In the genomic region with DNA sequence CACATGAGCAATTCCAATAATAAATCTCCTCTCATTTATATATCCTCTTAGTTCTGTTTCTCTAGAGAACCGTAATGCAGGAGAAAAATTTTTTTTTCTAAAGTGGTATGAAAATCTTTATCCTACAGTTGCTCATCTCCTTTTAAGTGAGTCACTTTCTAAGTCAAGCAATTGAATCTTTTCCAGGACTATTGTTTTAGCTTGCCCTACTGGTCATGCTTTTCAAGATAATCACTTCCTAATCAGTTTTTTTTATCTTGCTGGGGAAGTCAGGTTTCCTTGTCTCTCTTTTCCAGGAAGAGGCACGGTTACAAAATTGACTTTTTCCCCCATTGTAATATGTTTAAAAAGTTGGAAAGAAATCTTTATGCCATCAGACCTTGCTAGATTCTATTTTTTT, we compare ENCODE assay signal across 12 cellular contexts. TPM values are rescaled to one million over a fixed set of nuclear protein-coding genes. Genes with fewer than 3 reads are reported as not detected.
A peak's percentile ranks its signal among the peaks of the same experiment; 100 is the strongest.
DNase-seq lines count a peak whose midpoint lies in the region; ATAC-seq and TF ChIP-seq lines count a peak whose summit lies in the region.
"Had no signal": no experiment of that assay in that cellular context is flagged by ENCODE, and none has a peak within 500 bp of the region (broad histone marks: within the 10 kb centered on the region; RNA-seq: fewer than 3 reads in every experiment).

No MANE protein-coding gene starts in this region.

- H4K20me1 ChIP-seq in SK-N-SH (ENCODE audit: insufficient read depth): no peaks in the 10 kb centered on the region

- 16% methylated on average over 2 of the region's 2 CpGs for WGBS in SK-N-SH (ENCODE audit: low lambda C conversion rate)

- H3K79me2 ChIP-seq in SK-N-SH (ENCODE audit: insufficient read depth): peaks cover 20% of the 10 kb centered on the region

- H3K9ac ChIP-seq in SK-N-SH: peak overlapping the region; percentile 38; the same call in 1 of the 2 replicates

- peak overlapping the region in 1 of 2 donors; percentile 15 for H3K27ac Mint-ChIP-seq in effector memory CD8-positive, alpha-beta T cell
- H3K27ac Mint-ChIP-seq in CD8-positive, alpha-beta T cell: no peak overlapping the region
- H3K27ac Mint-ChIP-seq: activated CD8-positive, alpha-beta memory T cell treated with anti-CD3 and anti-CD28 coated beads, Interleukin-2, amount 10 ng/mL, durations not matched to agents 7 days and 5 days had no signal

- TF ChIP-seq RAD21 in SK-N-SH (IDR thresholded peaks at IDR 0.05; ENCODE audit: low read length): no peak

- H3K4me1 Mint-ChIP-seq in effector memory CD8-positive, alpha-beta T cell (ENCODE audit: low read depth in 2 of 2): peaks cover 2 to 15% of the 10 kb centered on the region in 2 donors
- peaks cover 7% of the 10 kb centered on the region for H3K4me1 Mint-ChIP-seq in CD8-positive, alpha-beta T cell (ENCODE audit: low read depth)

- peak overlapping the region; percentile 65 for H2AFZ ChIP-seq in SK-N-SH (ENCODE audit: low read depth)

- intact Hi-C loops in CD8-positive, alpha-beta T cell (cut with DNase I, micrococcal nuclease): no loop called here

- peak overlapping the region; percentile 67 to 97; a peak in 3 of 4 replicates for H3K27ac ChIP-seq in SK-N-SH (ENCODE audit: low read depth in 2 of 2, low read length in 1 of 2)
- H3K27ac ChIP-seq in CD8-positive, alpha-beta T cell (ENCODE audit: low read depth, low read length): no peak overlapping the region

- H3F3A ChIP-seq in SK-N-SH (replicated peaks; ENCODE audit: insufficient read depth): peaks cover 28% of the 10 kb centered on the region

- TF ChIP-seq EP300 in SK-N-SH (IDR thresholded peaks at IDR 0.05; ENCODE audit: borderline replicate concordance in 1 of 2, low read depth in 1 of 2, low read length in 1 of 2): peak in 1 of 2 experiments; percentile 52; a peak in 2 of 4 replicates

- H3K4me3 ChIP-seq in SK-N-SH (ENCODE audit: low read depth in 2 of 2, low read length in 1 of 2): peak overlapping the region in 1 of 2 experiments; percentile 34; a peak in 1 of 4 replicates
- no peak overlapping the region for H3K4me3 ChIP-seq in CD8-positive, alpha-beta T cell (ENCODE audit: low read depth, low read length)

- no peak for ATAC-seq in effector memory CD8-positive, alpha-beta T cell (replicated peaks)
- ATAC-seq in HG03457 (IDR thresholded peaks at IDR 0.05; ENCODE audit: unreplicated experiment) (no peak), HG03108 (IDR thresholded peaks at IDR 0.05; ENCODE audit: unreplicated experiment) (no peak)
- ATAC-seq in CD8-positive, alpha-beta T cell: no peak
- ATAC-seq: activated CD8-positive, alpha-beta memory T cell treated with anti-CD3 and anti-CD28 coated beads, Interleukin-2, amount 10 ng/mL, durations not matched to agents 7 days and 5 days had no signal

- H3K4me1 ChIP-seq in SK-N-SH (ENCODE audit: control insufficient read depth in 1 of 2, insufficient read depth in 2 of 2, low read depth in 1 of 2, low read length in 1 of 2): peaks cover 11 to 30% of the 10 kb centered on the region in 2 experiments
- no peaks in the 10 kb centered on the region for H3K4me1 ChIP-seq in CD8-positive, alpha-beta T cell (ENCODE audit: insufficient read depth, low read length)

- no peaks in the 10 kb centered on the region for H3K9me2 ChIP-seq in SK-N-SH

- peaks cover 0 to 4% of the 10 kb centered on the region in 2 experiments for H3K36me3 ChIP-seq in SK-N-SH (replicated peaks in 1 of 2; ENCODE audit: control insufficient read depth in 1 of 2, insufficient read depth in 2 of 2, low read length in 1 of 2)
- H3K36me3 ChIP-seq in CD8-positive, alpha-beta T cell (ENCODE audit: insufficient read depth, low read length): no peaks in the 10 kb centered on the region

- no peaks in the 10 kb centered on the region for H3K9me3 Mint-ChIP-seq in effector memory CD8-positive, alpha-beta T cell
- no peaks in the 10 kb centered on the region for H3K9me3 Mint-ChIP-seq in CD8-positive, alpha-beta T cell
- H3K9me3 Mint-ChIP-seq: naive B cell had no signal

- peak overlapping the region; percentile 65 for H3K4me2 ChIP-seq in SK-N-SH

- H3K4me3 Mint-ChIP-seq in effector memory CD8-positive, alpha-beta T cell: no peak overlapping the region
- no peak overlapping the region for H3K4me3 Mint-ChIP-seq in CD8-positive, alpha-beta T cell
- H3K4me3 Mint-ChIP-seq: activated CD8-positive, alpha-beta memory T cell treated with anti-CD3 and anti-CD28 coated beads, Interleukin-2, amount 10 ng/mL, durations not matched to agents 7 days and 5 days; naive B cell had no signal

- no peaks in the 10 kb centered on the region for H3K27me3 Mint-ChIP-seq in effector memory CD8-positive, alpha-beta T cell
- H3K27me3 Mint-ChIP-seq in CD8-positive, alpha-beta T cell (ENCODE audit: low read depth): no peaks in the 10 kb centered on the region
- H3K27me3 Mint-ChIP-seq: activated CD8-positive, alpha-beta memory T cell treated with anti-CD3 and anti-CD28 coated beads, Interleukin-2, amount 10 ng/mL, durations not matched to agents 7 days and 5 days; naive B cell had no signal

- no peaks in the 10 kb centered on the region for H3K27me3 ChIP-seq in SK-N-SH (ENCODE audit: insufficient read depth)
- no peaks in the 10 kb centered on the region for H3K27me3 ChIP-seq in CD8-positive, alpha-beta T cell (ENCODE audit: insufficient read depth, low read length)

- no peak for TF ChIP-seq CTCF in SK-N-SH (IDR thresholded peaks at IDR 0.05)
- TF ChIP-seq CTCF in CD8-positive, alpha-beta T cell (IDR thresholded peaks at IDR 0.05): no peak

- CTCF ChIA-PET in SK-N-SH (lab: Yijun Ruan, JAX): interaction anchor here (1.0 to 4.5 kb wide), 3 partner anchors 19 to 90 kb away, joined by 3 to 23 read pairs (median 6); no protein-coding TSS in a partner anchor
- CTCF ChIA-PET in CD8-positive, alpha-beta T cell (lab: Charles Lee): interaction anchor here (1.2 kb wide), 1 partner anchor 19 kb away, joined by 3 read pairs; no protein-coding TSS in a partner anchor

- POLR2A ChIA-PET in SK-N-SH (lab: Yijun Ruan, JAX): no interaction called here
- POLR2A ChIA-PET in CD8-positive, alpha-beta T cell (lab: Charles Lee): no interaction called here

- no peaks in the 10 kb centered on the region for H3K9me3 ChIP-seq in SK-N-SH
- no peaks in the 10 kb centered on the region for H3K9me3 ChIP-seq in CD8-positive, alpha-beta T cell (ENCODE audit: low read length)

- DNase-seq in GM04504 (ENCODE audit: low read depth): peak; percentile 38
- no peak for DNase-seq in SK-N-SH
- DNase-seq in fibroblast of peridontal ligament (ENCODE audit: extremely low read depth): peak; percentile 63
- DNase-seq in pulmonary artery endothelial cell (ENCODE audit: low read depth, low spot score): peak; percentile 73
- no peak for DNase-seq in effector memory CD8-positive, alpha-beta T cell
- no peak for DNase-seq in CD8-positive, alpha-beta T cell
- DNase-seq: activated CD8-positive, alpha-beta memory T cell treated with anti-CD3 and anti-CD28 coated beads, Interleukin-2, amount 10 ng/mL, durations not matched to agents 7 days and 5 days; naive B cell; NCI-H2171 treated with DMSO at 0.1 percent for 48 hours; T-helper 9 cell had no signal

- no peaks in the 10 kb centered on the region for H3K36me3 Mint-ChIP-seq in effector memory CD8-positive, alpha-beta T cell (ENCODE audit: insufficient read depth)
- H3K36me3 Mint-ChIP-seq in CD8-positive, alpha-beta T cell: peaks cover 3% of the 10 kb centered on the region
- H3K36me3 Mint-ChIP-seq: activated CD8-positive, alpha-beta memory T cell treated with anti-CD3 and anti-CD28 coated beads, Interleukin-2, amount 10 ng/mL, durations not matched to agents 7 days and 5 days had no signal

TF ChIP-seq in SK-N-SH, 30 proteins besides CTCF, POLR2A, EP300 and RAD21 (continues in another document):
- TF ChIP-seq MEF2A (IDR thresholded peaks at IDR 0.05; ENCODE audit: borderline replicate concordance, low read depth) (peak; percentile 75), TAF1 (IDR thresholded peaks at IDR 0.05; ENCODE audit: borderline replicate concordance, low read depth, low read length) (no peak), JUND (IDR thresholded peaks at IDR 0.05) (peak; percentile 60), RXRA (IDR thresholded peaks at IDR 0.05; ENCODE audit: borderline replicate concordance, low read depth) (no peak), FOXJ3 (CRISPR knock-in tag; IDR thresholded peaks at IDR 0.05) (no peak), IRF3 (IDR thresholded peaks at IDR 0.05; ENCODE audit: low read depth, low read length) (no peak), NRF1 (IDR thresholded peaks at IDR 0.05; ENCODE audit: low read depth, low read length) (no peak), RCOR1 (IDR thresholded peaks at IDR 0.05; ENCODE audit: low read length) (no peak), SIN3A (IDR thresholded peaks at IDR 0.05; ENCODE audit: borderline replicate concordance, low read depth, low read length) (no peak)
- TF ChIP-seq, protein P1, sequence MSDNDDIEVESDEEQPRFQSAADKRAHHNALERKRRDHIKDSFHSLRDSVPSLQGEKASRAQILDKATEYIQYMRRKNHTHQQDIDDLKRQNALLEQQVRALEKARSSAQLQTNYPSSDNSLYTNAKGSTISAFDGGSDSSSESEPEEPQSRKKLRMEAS (IDR thresholded peaks at IDR 0.05; ENCODE audit: low read depth): peak; percentile 41; the same call in 1 of the 2 replicates
- TF ChIP-seq, protein P2, sequence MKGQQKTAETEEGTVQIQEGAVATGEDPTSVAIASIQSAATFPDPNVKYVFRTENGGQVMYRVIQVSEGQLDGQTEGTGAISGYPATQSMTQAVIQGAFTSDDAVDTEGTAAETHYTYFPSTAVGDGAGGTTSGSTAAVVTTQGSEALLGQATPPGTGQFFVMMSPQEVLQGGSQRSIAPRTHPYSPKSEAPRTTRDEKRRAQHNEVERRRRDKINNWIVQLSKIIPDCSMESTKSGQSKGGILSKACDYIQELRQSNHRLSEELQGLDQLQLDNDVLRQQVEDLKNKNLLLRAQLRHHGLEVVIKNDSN (IDR thresholded peaks at IDR 0.05; ENCODE audit: borderline replicate concordance, low read depth): no peak

RNA-seq across cellular contexts. Expression of gene INPP5F, which starts 44.0 kb away (rescaled TPM):
- 7.8 and 9.3 TPM in 2 replicates for polyA plus RNA-seq in SK-N-SH (2012; rRNA removed)
- 9.9 and 10.9 TPM in 2 replicates for polyA plus RNA-seq in SK-N-SH (2012; cell fraction: cytosol; rRNA removed)
- polyA plus RNA-seq in SK-N-SH (2012; cell fraction: nucleus; rRNA removed): 9.6 and 15.1 TPM in 2 replicates
- total RNA-seq in pulmonary artery endothelial cell: 20.5 and 27.6 TPM in 2 replicates
- 1 to 10 TPM; 3.8 to 6.5 TPM for total RNA-seq in CD8-positive, alpha-beta T cell

Comparison
In these comparisons a context has a peak if more than half of its experiments do, and no peak if none do; other contexts are left out.
1. DNase-seq: peak in GM04504 (single experiment), fibroblast of peridontal ligament (single experiment) and pulmonary artery endothelial cell (single experiment); none in SK-N-SH (single experiment), effector memory CD8-positive, alpha-beta T cell (0 of 3) and CD8-positive, alpha-beta T cell (0 of 7).